Comparison of ENCODE assay signal across 15 cellular contexts in the genomic region with DNA sequence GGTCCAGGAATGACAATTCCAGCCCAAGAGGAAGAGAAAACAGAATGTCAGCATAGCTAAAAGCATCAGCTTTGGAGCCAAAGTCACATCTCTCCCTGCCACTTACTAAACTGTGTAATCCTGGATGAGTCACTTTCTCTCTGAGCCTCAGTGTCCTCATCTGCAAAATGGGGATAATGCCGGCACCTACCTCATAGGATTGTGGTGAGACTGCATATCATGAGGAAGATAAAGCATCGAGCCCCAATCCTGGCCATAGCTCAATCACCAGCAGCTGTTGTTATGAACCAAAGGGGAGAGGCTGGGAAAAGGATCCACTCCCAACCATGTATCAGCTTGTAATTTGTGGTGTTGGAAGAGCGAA. TPM values are rescaled to one million over a fixed set of nuclear protein-coding genes. Genes with fewer than 3 reads are reported as not detected.
DNase-seq lines count a peak whose midpoint lies in the region; ATAC-seq and TF ChIP-seq lines count a peak whose summit lies in the region.
"Had no signal": no experiment of that assay in that cellular context is flagged by ENCODE, and none has a peak within 500 bp of the region (broad histone marks: within the 10 kb centered on the region; RNA-seq: fewer than 3 reads in every experiment).

No MANE protein-coding gene starts in this region.

- ATAC-seq in right lobe of liver (no peak), HG03469 (IDR thresholded peaks at IDR 0.05; ENCODE audit: unreplicated experiment) (no peak), GM19324 (IDR thresholded peaks at IDR 0.05; ENCODE audit: low FRiP score, unreplicated experiment) (no peak), GM18873 (IDR thresholded peaks at IDR 0.05; ENCODE audit: low FRiP score, unreplicated experiment) (no peak)
- ATAC-seq: GM23338 had no signal

- DNase-seq in LHCN-M2 (ENCODE audit: low read depth) (peak; percentile 6), right lobe of liver (no peak), substantia nigra (lab: John Stamatoyannopoulos, UW) (no peak)
- DNase-seq: 8988T; AML-193; CD8-positive, alpha-beta memory T cell; H7 had no signal

- no peak for TF ChIP-seq POLR2A in right lobe of liver (IDR thresholded peaks at IDR 0.05)

- peak overlapping the region in 2 of 3 donors; percentile 20 to 23 for H3K4me3 ChIP-seq in right lobe of liver
- H3K4me3 ChIP-seq: BLaER1, GM23338 had no signal

- no peaks in the 10 kb centered on the region for H3K27me3 ChIP-seq in right lobe of liver
- H3K27me3 ChIP-seq: BLaER1 had no signal

- H3K9me3 ChIP-seq in right lobe of liver: no peaks in the 10 kb centered on the region
- H3K9me3 ChIP-seq: BLaER1, Caco-2 had no signal

- H3K36me3 ChIP-seq in right lobe of liver: no peaks in the 10 kb centered on the region
- H3K36me3 ChIP-seq: BLaER1 had no signal

- H3K27ac ChIP-seq in cingulate gyrus (ENCODE audit: low read depth, low read length) (peak overlapping the region; percentile 84), right lobe of liver (peak overlapping the region; percentile 75 to 89 (median 84)), substantia nigra (ENCODE audit: low read depth, low read length, poor library complexity, severe bottlenecking) (peak overlapping the region; percentile 54)
- H3K27ac ChIP-seq: BLaER1 had no signal

- peaks cover 0 to 88% (median 44%) of the 10 kb centered on the region in 4 donors for H3K4me1 ChIP-seq in right lobe of liver
- H3K4me1 ChIP-seq: Caco-2 had no signal

- intact Hi-C loops in right lobe of liver (cut with DNase I): no loop called here

- 41% methylated on average over 2 of the region's 3 CpGs for WGBS in right lobe of liver (ENCODE audit: insufficient coverage, low coverage, low lambda C conversion rate, missing lambda C conversion rate)

- no peak for TF ChIP-seq CTCF in right lobe of liver (IDR thresholded peaks at IDR 0.05)

RNA-seq across cellular contexts. Expression of a gene that starts 9.1 kb away (rescaled TPM):
- total RNA-seq in LHCN-M2 (2014; rRNA removed) (under 0.01 TPM in 1 of 2 replicates, not detected in the other), right lobe of liver (10 to 100 TPM; 14.5 to 70.1 (median 37.3) TPM)
- polyA plus RNA-seq in LHCN-M2 (2012): not detected
- total RNA-seq: Caco-2; CD8-positive, alpha-beta memory T cell; HT-29 had no signal
- polyA plus RNA-seq: CD8-positive, alpha-beta memory T cell had no signal

Comparison
In these comparisons a context has a peak if more than half of its experiments do, and no peak if none do; other contexts are left out.
1. RNA of a gene that starts 9.1 kb away (total RNA-seq): 14.5 to 70.1 TPM in right lobe of liver; under 0.01 TPM in LHCN-M2; every median in the first group is over 10 times any median in the second.
2. Peak in every context shown above with its lines, with median percentiles within 50 percentile points of each other: H3K27ac ChIP-seq.